In genomic region chr7:143287935-143288826, GRCh38 we compare ENCODE assay signal across 8 cellular contexts. TPM values are rescaled to one million over a fixed set of nuclear protein-coding genes. Genes with fewer than 3 reads are reported as not detected.
DNase-seq lines count a peak whose midpoint lies in the region; ATAC-seq and TF ChIP-seq lines count a peak whose summit lies in the region.

TSS of gene CASP2 (plus strand) at chr7:143288351. CDS start at chr7:143288456, 105 bp downstream.

- DNase-seq in DMS153 treated with DMSO at 0.1 percent for 48 hours (lab: John Stamatoyannopoulos, UW; ENCODE audit: unreplicated experiment): peak; percentile 97
- peak; percentile 80 for DNase-seq in OCI-M2 (lab: John Stamatoyannopoulos, UW; ENCODE audit: unreplicated experiment)
- DNase-seq in activated T-cell treated with anti-CD3 and anti-CD28 coated beads for 4 hours: peak; percentile 98
- peak; percentile 70 for DNase-seq in epithelial cell of prostate (ENCODE audit: low read depth, low spot score)
- DNase-seq in mucosa of gallbladder (ENCODE audit: low spot score): peak; percentile 98
- peak; percentile 99 for DNase-seq in stimulated activated CD8-positive, alpha-beta memory T cell treated with anti-CD3 and anti-CD28 coated beads, Interleukin-4, amount 100 ng/mL, for 24 hours (ENCODE audit: low read depth)

- peak; percentile 83 for ATAC-seq in GM21619 (IDR thresholded peaks at IDR 0.05; ENCODE audit: unreplicated experiment)

- no peak for TF ChIP-seq RAD21 in Ishikawa (IDR thresholded peaks at IDR 0.05; ENCODE audit: low read depth)

- TF ChIP-seq EP300 in Ishikawa (IDR thresholded peaks at IDR 0.05; ENCODE audit: borderline replicate concordance): no peak

- peak within 1 kb of the TSS; percentile 69 for H3K27ac ChIP-seq in epithelial cell of prostate

TF ChIP-seq in Ishikawa, 13 proteins besides CTCF, POLR2A, EP300 and RAD21:
- peak; percentile 77 for TF ChIP-seq EGR1 (IDR thresholded peaks at IDR 0.05)
- TF ChIP-seq REST (IDR thresholded peaks at IDR 0.05; ENCODE audit: low read depth): no peak
- peak; percentile 98 for TF ChIP-seq MAX (IDR thresholded peaks at IDR 0.05)
- TF ChIP-seq CEBPB (IDR thresholded peaks at IDR 0.05): no peak; the same call in 1 of the 2 replicates
- TF ChIP-seq TEAD4 (IDR thresholded peaks at IDR 0.05): peak; percentile 29
- TF ChIP-seq YY1 (IDR thresholded peaks at IDR 0.05; ENCODE audit: low read depth): peak; percentile 88
- peak; percentile 72; the same call in 1 of the 2 replicates for TF ChIP-seq ZBTB7A (IDR thresholded peaks at IDR 0.05; ENCODE audit: low read depth)
- TF ChIP-seq CREB1 (IDR thresholded peaks at IDR 0.05; ENCODE audit: low read depth): peak; percentile 35; the same call in 1 of the 2 replicates
- peak; percentile 90 for TF ChIP-seq TAF1 (IDR thresholded peaks at IDR 0.05; ENCODE audit: low read depth)
- TF ChIP-seq TCF12 (IDR thresholded peaks at IDR 0.05; ENCODE audit: low read depth): peak; percentile 50; the same call in 1 of the 2 replicates

RNA-seq across cellular contexts. Expression of gene CASP2, which starts in this region (rescaled TPM):
- 38.7 TPM for total RNA-seq in mucosa of gallbladder

Comparison
In these comparisons a context has a peak if more than half of its experiments do, and no peak if none do; other contexts are left out.
1. Peak in every context shown above with its lines: DNase-seq, ATAC-seq and H3K27ac ChIP-seq.